ENCODE assay signal across 1 cellular context in the genomic region with DNA sequence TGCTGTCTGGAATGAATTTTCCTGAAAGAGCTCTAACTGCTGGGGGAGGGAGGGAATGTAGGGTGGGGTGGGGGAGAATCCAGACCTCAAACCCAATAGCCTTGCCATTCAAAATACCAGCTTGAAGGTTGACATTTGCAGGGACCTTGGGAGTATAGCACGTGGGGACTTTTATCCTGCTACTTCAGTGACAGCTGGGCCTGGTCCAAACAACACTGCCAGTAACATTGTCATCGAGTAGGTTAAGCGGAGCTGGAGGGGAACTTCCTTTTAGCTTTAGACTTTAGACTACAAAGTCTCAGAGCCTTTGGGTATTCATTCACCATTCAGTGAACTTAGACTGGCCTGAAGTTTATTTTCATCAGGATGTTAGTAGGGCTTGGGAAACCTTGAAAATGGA.
TF ChIP-seq lines count a peak whose summit lies in the region.

No MANE protein-coding gene starts in this region.

TF ChIP-seq in H1, 55 proteins besides CTCF, POLR2A, EP300 and RAD21 (continued from another document):
- TF ChIP-seq EZH2 (IDR thresholded peaks at IDR 0.05; ENCODE audit: low read depth, low read length, severe bottlenecking) (no peak), GABPA (IDR thresholded peaks at IDR 0.05; ENCODE audit: borderline replicate concordance, insufficient read depth, low read length) (no peak), CEBPB (IDR thresholded peaks at IDR 0.05; ENCODE audit: low read depth, low read length) (no peak), USF2 (IDR thresholded peaks at IDR 0.05; ENCODE audit: low read length) (no peak)
TF ChIP-seq in H1: peak in this region for 0.
